In the genomic region with DNA sequence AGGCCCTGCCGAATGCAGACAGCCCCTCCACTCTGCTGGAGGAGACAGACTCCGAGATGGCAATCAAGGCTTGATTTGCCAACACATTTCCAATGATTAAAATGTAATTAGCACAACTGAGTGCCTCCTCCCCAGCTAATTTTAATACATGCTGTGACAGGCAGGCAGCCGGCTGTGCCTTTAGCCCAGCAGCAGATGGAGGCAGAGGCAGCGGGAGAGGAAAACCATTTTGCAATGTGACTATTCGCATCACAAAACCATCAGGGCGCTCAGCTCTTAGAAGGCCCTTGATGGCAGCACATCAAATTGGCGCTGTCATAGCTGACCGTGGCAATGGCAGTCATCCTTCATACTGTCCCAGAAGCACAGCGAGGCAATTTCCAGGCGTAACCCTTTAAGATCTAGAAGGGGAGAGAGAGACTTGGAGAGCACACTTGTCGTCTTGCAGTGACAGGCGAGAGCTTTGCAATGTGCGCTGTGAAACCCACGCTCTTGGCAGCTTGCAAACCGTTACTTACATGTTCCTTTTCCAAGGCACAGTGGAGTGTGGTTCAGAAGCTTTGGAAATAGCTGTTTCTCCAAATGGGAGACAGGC, we compare ENCODE assay signal across 12 cellular contexts.
DNase-seq lines count a peak whose midpoint lies in the region; ATAC-seq and TF ChIP-seq lines count a peak whose summit lies in the region.
"Had no signal": no experiment of that assay in that cellular context is flagged by ENCODE, and none has a peak within 500 bp of the region (broad histone marks: within the 10 kb centered on the region; RNA-seq: fewer than 3 reads in every experiment).

No MANE protein-coding gene starts in this region.

- no peak overlapping the region for H2AK5ac ChIP-seq in mesendoderm (ENCODE audit: low read length)

- H3K18ac ChIP-seq in mesendoderm (ENCODE audit: low read length): no peak overlapping the region

- in situ Hi-C loops in astrocyte of the cerebellum (cut with HindIII; ENCODE audit: low sequenced_read_pairs) (no loop called here), mammary epithelial cell (cut with MboI; ENCODE audit: low sequenced_read_pairs in 2 of 2) (no loop called here)

- no peak overlapping the region for H2BK5ac ChIP-seq in mesendoderm (ENCODE audit: low read length)

- peak overlapping the region; percentile 68 for H3K4me2 ChIP-seq in Karpas-422 (ENCODE audit: low read depth, low read length, poor library complexity, severe bottlenecking)
- H3K4me2 ChIP-seq in mesendoderm (ENCODE audit: low read length): no peak overlapping the region
- H3K4me2 ChIP-seq in mammary epithelial cell (ENCODE audit: insufficient read depth, low read depth, low read length): no peak overlapping the region

- H4K20me1 ChIP-seq in Karpas-422 (ENCODE audit: insufficient read depth, low read depth, low read length) (no peaks in the 10 kb centered on the region), mammary epithelial cell (ENCODE audit: insufficient read depth, low read length) (no peaks in the 10 kb centered on the region)

- no peaks in the 10 kb centered on the region for H3K9me2 ChIP-seq in Karpas-422 (replicated peaks; ENCODE audit: insufficient read depth, low read length)

- no peak overlapping the region for H2BK120ac ChIP-seq in mesendoderm (ENCODE audit: low read depth, low read length)

- H3K9me3 ChIP-seq in BE2C (no peaks in the 10 kb centered on the region), Karpas-422 (ENCODE audit: low read length) (no peaks in the 10 kb centered on the region), mammary epithelial cell (replicated peaks; ENCODE audit: insufficient read depth, low read length) (no peaks in the 10 kb centered on the region), thyroid gland (no peaks in the 10 kb centered on the region)

- CTCF ChIA-PET in mammary epithelial cell (lab: Charles Lee; ENCODE audit: low non-redundant PET): no interaction called here

- H3K4me3 ChIP-seq in BE2C (ENCODE audit: low read depth, low read length) (no peak overlapping the region), Karpas-422 (ENCODE audit: low read length) (peak overlapping the region; percentile 32; the same call in 1 of the 2 replicates), astrocyte of the cerebellum (ENCODE audit: low read depth, low read length) (no peak overlapping the region), mesendoderm (ENCODE audit: low read length) (no peak overlapping the region), mammary epithelial cell (replicated peaks in 1 of 3; ENCODE audit: insufficient read depth in 1 of 3, low read depth in 2 of 3, low read length in 3 of 3) (no peak overlapping the region), thyroid gland (replicated peaks in 1 of 3) (no peak overlapping the region)

- no peak overlapping the region for H4K5ac ChIP-seq in mesendoderm (ENCODE audit: low read length)

- TF ChIP-seq CTCF in BE2C (IDR thresholded peaks at IDR 0.05; ENCODE audit: low read depth, low read length) (peak; percentile 27; the same call in 1 of the 2 replicates), astrocyte of the cerebellum (IDR thresholded peaks at IDR 0.05; ENCODE audit: low read depth, low read length, missing control alignments) (peak; percentile 38), mammary epithelial cell (conservative IDR thresholded peaks at IDR 0.05 in 1 of 2, IDR thresholded peaks at IDR 0.05 in 1 of 2; ENCODE audit: extremely low read depth in 1 of 2, insufficient read depth in 1 of 2, low read depth in 1 of 2, low read length in 2 of 2) (peak in 1 of 2 donors; percentile 4), thyroid gland (IDR thresholded peaks at IDR 0.05) (no peak)

- no peak overlapping the region for H3K23ac ChIP-seq in mesendoderm (ENCODE audit: low read length)

- no peaks in the 10 kb centered on the region for H3K27me3 ChIP-seq in BE2C
- no peaks in the 10 kb centered on the region for H3K27me3 ChIP-seq in Karpas-422 (ENCODE audit: low read length)
- no peaks in the 10 kb centered on the region for H3K27me3 ChIP-seq in mesendoderm (ENCODE audit: insufficient read depth, low read length, poor library complexity)
- H3K27me3 ChIP-seq in mammary epithelial cell (ENCODE audit: insufficient read depth, low read length): peaks cover 1% of the 10 kb centered on the region
- no peaks in the 10 kb centered on the region for H3K27me3 ChIP-seq in thyroid gland

- H2AFZ ChIP-seq in Karpas-422 (ENCODE audit: low read length): no peak overlapping the region
- no peak overlapping the region for H2AFZ ChIP-seq in mammary epithelial cell (ENCODE audit: low read depth, low read length)

- H3K36me3 ChIP-seq in BE2C (no peaks in the 10 kb centered on the region), Karpas-422 (ENCODE audit: insufficient read depth, low read length) (no peaks in the 10 kb centered on the region), mesendoderm (ENCODE audit: control insufficient read depth, insufficient read depth, low read length) (no peaks in the 10 kb centered on the region), mammary epithelial cell (ENCODE audit: insufficient read depth, low read length) (no peaks in the 10 kb centered on the region), thyroid gland (no peaks in the 10 kb centered on the region)

- dilution Hi-C loops in mammary epithelial cell (cut with HindIII; ENCODE audit: low sequenced_read_pairs): no loop called here

- DNase-seq in BE2C (peak; percentile 27), Karpas-422 (peak; percentile 86), astrocyte of the cerebellum (ENCODE audit: low read depth) (no peak), mesendoderm (peak; percentile 78), mammary epithelial cell (no peak), thyroid gland (no peak)
- DNase-seq: activated CD4-positive, CD25-positive, alpha-beta regulatory T cell; activated T-cell treated with anti-CD3 and anti-CD28 coated beads, Interleukin-2, amount 50 U/mL, for 72 hours; CD4-positive, CD25-positive, alpha-beta regulatory T cell; erythroblast had no signal

- no peak overlapping the region for H4K8ac ChIP-seq in mesendoderm (ENCODE audit: low read depth, low read length)

- WGBS in mesendoderm (ENCODE audit: extremely low coverage, insufficient coverage, low lambda C conversion rate): no CpG with 5 or more reads among the region's 15 CpGs
- 81% methylated on average over 9 of the region's 15 CpGs for WGBS in mammary epithelial cell (ENCODE audit: low coverage, missing lambda C conversion rate)
- 82 to 91% methylated on average over 15 of the region's 15 CpGs for WGBS in thyroid gland, 2 donors

- H3K79me2 ChIP-seq in Karpas-422 (ENCODE audit: low read length) (no peaks in the 10 kb centered on the region), mesendoderm (ENCODE audit: control insufficient read depth, insufficient read depth, low read length) (no peaks in the 10 kb centered on the region), mammary epithelial cell (ENCODE audit: insufficient read depth, low read length) (no peaks in the 10 kb centered on the region)

- H3K27ac ChIP-seq in Karpas-422 (ENCODE audit: low read length) (peak overlapping the region; percentile 97), mesendoderm (ENCODE audit: low read depth, low read length) (no peak overlapping the region), mammary epithelial cell (ENCODE audit: insufficient read depth, low read depth, low read length) (no peak overlapping the region), thyroid gland (no peak overlapping the region)

- ATAC-seq in GM21619 (IDR thresholded peaks at IDR 0.05; ENCODE audit: unreplicated experiment) (no peak), GM18505 (IDR thresholded peaks at IDR 0.05; ENCODE audit: unreplicated experiment) (no peak)
- ATAC-seq: activated T-cell treated with anti-CD3 and anti-CD28 coated beads, Interleukin-2, amount 50 U/mL, for 72 hours had no signal

- no peak overlapping the region for H3K56ac ChIP-seq in mesendoderm (ENCODE audit: low read length)

- H3K79me1 ChIP-seq in mesendoderm (ENCODE audit: low read length): no peaks in the 10 kb centered on the region

- intact Hi-C loops in mammary epithelial cell (cut with micrococcal nuclease) (no loop called here), thyroid gland (cut with DNase I) (no loop called here)

- BruUV-seq in mammary epithelial cell (replicated peaks; lab: Mats Ljungman, UMichigan): no TSS peak

- H3K9ac ChIP-seq in Karpas-422 (ENCODE audit: low read length) (peak overlapping the region; percentile 72), mesendoderm (ENCODE audit: low read length) (no peak overlapping the region), mammary epithelial cell (ENCODE audit: insufficient read depth, low read length) (no peak overlapping the region)

- no peak overlapping the region for H3K4ac ChIP-seq in mesendoderm (ENCODE audit: low read depth, low read length)

- peaks cover 24% of the 10 kb centered on the region for H3K4me1 ChIP-seq in BE2C
- H3K4me1 ChIP-seq in Karpas-422 (ENCODE audit: low read length): peaks cover 92% of the 10 kb centered on the region
- H3K4me1 ChIP-seq in mesendoderm (ENCODE audit: control insufficient read depth, low read depth, low read length): peaks cover 3% of the 10 kb centered on the region
- no peaks in the 10 kb centered on the region for H3K4me1 ChIP-seq in mammary epithelial cell (ENCODE audit: insufficient read depth, low read length)
- no peaks in the 10 kb centered on the region for H3K4me1 ChIP-seq in thyroid gland

- no peak for TF ChIP-seq POLR2A in thyroid gland (IDR thresholded peaks at IDR 0.05)
- TF ChIP-seq POLR2A in GM18505 (IDR thresholded peaks at IDR 0.05; ENCODE audit: borderline replicate concordance, extremely low read depth, insufficient read depth, insufficient read length): no peak

- H2BK15ac ChIP-seq in mesendoderm (replicated peaks; ENCODE audit: low read depth): no peak overlapping the region

Comparison
In these comparisons a context has a peak if more than half of its experiments do, and no peak if none do; other contexts are left out.
1. DNase-seq: peak in BE2C (single experiment), Karpas-422 (single experiment) and mesendoderm (single experiment); none in astrocyte of the cerebellum (single experiment), mammary epithelial cell (single experiment) and thyroid gland (0 of 2).
2. CTCF ChIP-seq: peak in BE2C (single experiment) and astrocyte of the cerebellum (single experiment); none in thyroid gland (0 of 6).